Comparison of ENCODE assay signal across 8 cellular contexts in genomic region chr12:104958946-104959841, GRCh38. TPM values are rescaled to one million over a fixed set of nuclear protein-coding genes. Genes with fewer than 3 reads are reported as not detected.
DNase-seq lines count a peak whose midpoint lies in the region; ATAC-seq, FAIRE-seq and TF ChIP-seq lines count a peak whose summit lies in the region.

No MANE protein-coding gene starts in this region.

- FAIRE-seq in D721Med (lab: Jason Lieb, UNC): no peak

- POLR2A ChIA-PET in activated B cell treated with CpG ODN at 0.5 μM for 24 hours (lab: Charles Lee): interaction anchor here (0.8 to 2.6 kb wide), 10 partner anchors 15 to 1030 kb away, joined by 3 to 11 read pairs (median 4); partner anchors contain the start of gene NOPCHAP1

- no peak for TF ChIP-seq CTCF in activated B cell treated with CpG ODN at 0.5 μM for 24 hours (IDR thresholded peaks at IDR 0.05)
- no peak for TF ChIP-seq CTCF in right atrium auricular region (IDR thresholded peaks at IDR 0.05)
- TF ChIP-seq CTCF in D721Med (IDR thresholded peaks at IDR 0.05; ENCODE audit: insufficient read depth, missing control alignments): no peak

- peak overlapping the region; percentile 92 for H3K27ac Mint-ChIP-seq in activated B cell treated with CpG ODN at 0.5 μM for 24 hours

- peak; percentile 50 for DNase-seq in AG08395 (ENCODE audit: low spot score)
- peak in 1 of 2 experiments; percentile 12 for DNase-seq in HAP-1 (ENCODE audit: low spot score in 2 of 2)
- DNase-seq in activated B cell treated with CpG ODN at 0.5 μM for 24 hours: no peak
- DNase-seq in right atrium auricular region (ENCODE audit: low spot score): no peak
- DNase-seq in skeletal muscle cell (ENCODE audit: low read depth): no peak
- DNase-seq in D721Med (ENCODE audit: insufficient read length, low spot score): no peak
- no peak for DNase-seq in NCI-H526 treated with DMSO at 0.1 percent for 48 hours (lab: John Stamatoyannopoulos, UW)

- peaks cover 12% of the 10 kb centered on the region for H3K4me1 ChIP-seq in HAP-1
- H3K4me1 ChIP-seq in right atrium auricular region: peaks cover 0 to 11% of the 10 kb centered on the region in 2 donors

- no peaks in the 10 kb centered on the region for H3K9me3 Mint-ChIP-seq in activated B cell treated with CpG ODN at 0.5 μM for 24 hours

- H3K9me3 ChIP-seq in HAP-1 (no peaks in the 10 kb centered on the region), right atrium auricular region (no peaks in the 10 kb centered on the region)

- intact Hi-C loops in activated B cell treated with CpG ODN at 0.5 μM for 24 hours (cut with micrococcal nuclease): loop anchor here (1.0 to 5.0 kb wide), 11 partner anchors 15 to 672 kb away; partner anchors contain the start of genes CHST11 and NOPCHAP1

- in situ Hi-C loops in HAP-1 (cut with MboI; ENCODE audit: low sequenced_read_pairs): no loop called here

- H3K36me3 Mint-ChIP-seq in activated B cell treated with CpG ODN at 0.5 μM for 24 hours (ENCODE audit: low read depth): peaks cover 3% of the 10 kb centered on the region

- CTCF ChIA-PET in activated B cell treated with CpG ODN at 0.5 μM for 24 hours (lab: Charles Lee): interaction anchor here (0.8 to 2.5 kb wide), 4 partner anchors 8 to 578 kb away, joined by 3 to 14 read pairs (median 6); no protein-coding TSS in a partner anchor

- H3K27me3 ChIP-seq in HAP-1 (ENCODE audit: low read depth) (no peaks in the 10 kb centered on the region), right atrium auricular region (no peaks in the 10 kb centered on the region)

- H3K36me3 ChIP-seq in HAP-1 (replicated peaks): no peaks in the 10 kb centered on the region
- no peaks in the 10 kb centered on the region for H3K36me3 ChIP-seq in right atrium auricular region

- H3K27ac ChIP-seq in right atrium auricular region: peak overlapping the region; percentile 83

- H3K4me1 Mint-ChIP-seq in activated B cell treated with CpG ODN at 0.5 μM for 24 hours: peaks cover 26% of the 10 kb centered on the region

- H3K27me3 Mint-ChIP-seq in activated B cell treated with CpG ODN at 0.5 μM for 24 hours: peaks cover 2% of the 10 kb centered on the region

- peak overlapping the region; percentile 93 for H3K4me3 Mint-ChIP-seq in activated B cell treated with CpG ODN at 0.5 μM for 24 hours

- ATAC-seq in activated B cell treated with CpG ODN at 0.5 μM for 24 hours (ENCODE audit: low read depth) (no peak), HG03354 (IDR thresholded peaks at IDR 0.05; ENCODE audit: poor library complexity, severe bottlenecking, unreplicated experiment) (no peak)

- H3K4me3 ChIP-seq in HAP-1 (peak overlapping the region; percentile 75), right atrium auricular region (peak overlapping the region; percentile 76 to 86), skeletal muscle cell (ENCODE audit: low read depth, low read length) (peak overlapping the region; percentile 81)

RNA-seq across cellular contexts. Expression of gene SLC41A2, which starts 1.1 kb away (rescaled TPM):
- total RNA-seq in activated B cell treated with CpG ODN at 0.5 μM for 24 hours (11.1 and 12.6 TPM in 2 replicates), right atrium auricular region (10 to 100 TPM; 12.0 to 17.5 TPM)

RNA-seq across cellular contexts. Expression of gene NOPCHAP1, which starts 26.9 kb away (rescaled TPM):
- total RNA-seq in activated B cell treated with CpG ODN at 0.5 μM for 24 hours (26.4 and 30.0 TPM in 2 replicates), right atrium auricular region (1 to 10 TPM; 1.9 to 3.7 TPM)
